In the genomic region with DNA sequence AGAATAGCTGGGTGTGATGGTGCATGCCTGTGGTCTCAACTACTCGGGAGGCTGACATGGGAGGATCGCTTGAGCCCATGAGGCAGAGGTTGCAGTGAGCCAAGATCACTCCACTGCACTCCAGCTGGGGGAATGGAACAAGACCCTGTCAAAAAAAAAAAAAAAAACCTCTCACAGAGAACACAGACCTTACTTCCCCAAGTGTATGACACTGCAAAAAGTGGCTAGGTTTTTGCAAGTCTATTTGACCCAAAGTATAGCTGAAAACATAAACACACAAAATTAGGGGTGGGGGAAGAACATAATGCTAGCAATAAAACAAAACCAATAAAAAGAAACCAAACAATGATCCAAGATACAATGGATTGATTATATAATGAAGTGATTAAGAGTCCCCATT, we compare ENCODE assay signal across 1 cellular context.
TF ChIP-seq lines count a peak whose summit lies in the region.

No MANE protein-coding gene starts in this region.

TF ChIP-seq in K562, 482 proteins besides CTCF, POLR2A, EP300 and RAD21 (continued from another document):
- TF ChIP-seq, protein P1, sequence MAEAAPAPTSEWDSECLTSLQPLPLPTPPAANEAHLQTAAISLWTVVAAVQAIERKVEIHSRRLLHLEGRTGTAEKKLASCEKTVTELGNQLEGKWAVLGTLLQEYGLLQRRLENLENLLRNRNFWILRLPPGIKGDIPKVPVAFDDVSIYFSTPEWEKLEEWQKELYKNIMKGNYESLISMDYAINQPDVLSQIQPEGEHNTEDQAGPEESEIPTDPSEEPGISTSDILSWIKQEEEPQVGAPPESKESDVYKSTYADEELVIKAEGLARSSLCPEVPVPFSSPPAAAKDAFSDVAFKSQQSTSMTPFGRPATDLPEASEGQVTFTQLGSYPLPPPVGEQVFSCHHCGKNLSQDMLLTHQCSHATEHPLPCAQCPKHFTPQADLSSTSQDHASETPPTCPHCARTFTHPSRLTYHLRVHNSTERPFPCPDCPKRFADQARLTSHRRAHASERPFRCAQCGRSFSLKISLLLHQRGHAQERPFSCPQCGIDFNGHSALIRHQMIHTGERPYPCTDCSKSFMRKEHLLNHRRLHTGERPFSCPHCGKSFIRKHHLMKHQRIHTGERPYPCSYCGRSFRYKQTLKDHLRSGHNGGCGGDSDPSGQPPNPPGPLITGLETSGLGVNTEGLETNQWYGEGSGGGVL (CRISPR knock-in tag; IDR thresholded peaks at IDR 0.05), result no peak
- TF ChIP-seq, protein P2, sequence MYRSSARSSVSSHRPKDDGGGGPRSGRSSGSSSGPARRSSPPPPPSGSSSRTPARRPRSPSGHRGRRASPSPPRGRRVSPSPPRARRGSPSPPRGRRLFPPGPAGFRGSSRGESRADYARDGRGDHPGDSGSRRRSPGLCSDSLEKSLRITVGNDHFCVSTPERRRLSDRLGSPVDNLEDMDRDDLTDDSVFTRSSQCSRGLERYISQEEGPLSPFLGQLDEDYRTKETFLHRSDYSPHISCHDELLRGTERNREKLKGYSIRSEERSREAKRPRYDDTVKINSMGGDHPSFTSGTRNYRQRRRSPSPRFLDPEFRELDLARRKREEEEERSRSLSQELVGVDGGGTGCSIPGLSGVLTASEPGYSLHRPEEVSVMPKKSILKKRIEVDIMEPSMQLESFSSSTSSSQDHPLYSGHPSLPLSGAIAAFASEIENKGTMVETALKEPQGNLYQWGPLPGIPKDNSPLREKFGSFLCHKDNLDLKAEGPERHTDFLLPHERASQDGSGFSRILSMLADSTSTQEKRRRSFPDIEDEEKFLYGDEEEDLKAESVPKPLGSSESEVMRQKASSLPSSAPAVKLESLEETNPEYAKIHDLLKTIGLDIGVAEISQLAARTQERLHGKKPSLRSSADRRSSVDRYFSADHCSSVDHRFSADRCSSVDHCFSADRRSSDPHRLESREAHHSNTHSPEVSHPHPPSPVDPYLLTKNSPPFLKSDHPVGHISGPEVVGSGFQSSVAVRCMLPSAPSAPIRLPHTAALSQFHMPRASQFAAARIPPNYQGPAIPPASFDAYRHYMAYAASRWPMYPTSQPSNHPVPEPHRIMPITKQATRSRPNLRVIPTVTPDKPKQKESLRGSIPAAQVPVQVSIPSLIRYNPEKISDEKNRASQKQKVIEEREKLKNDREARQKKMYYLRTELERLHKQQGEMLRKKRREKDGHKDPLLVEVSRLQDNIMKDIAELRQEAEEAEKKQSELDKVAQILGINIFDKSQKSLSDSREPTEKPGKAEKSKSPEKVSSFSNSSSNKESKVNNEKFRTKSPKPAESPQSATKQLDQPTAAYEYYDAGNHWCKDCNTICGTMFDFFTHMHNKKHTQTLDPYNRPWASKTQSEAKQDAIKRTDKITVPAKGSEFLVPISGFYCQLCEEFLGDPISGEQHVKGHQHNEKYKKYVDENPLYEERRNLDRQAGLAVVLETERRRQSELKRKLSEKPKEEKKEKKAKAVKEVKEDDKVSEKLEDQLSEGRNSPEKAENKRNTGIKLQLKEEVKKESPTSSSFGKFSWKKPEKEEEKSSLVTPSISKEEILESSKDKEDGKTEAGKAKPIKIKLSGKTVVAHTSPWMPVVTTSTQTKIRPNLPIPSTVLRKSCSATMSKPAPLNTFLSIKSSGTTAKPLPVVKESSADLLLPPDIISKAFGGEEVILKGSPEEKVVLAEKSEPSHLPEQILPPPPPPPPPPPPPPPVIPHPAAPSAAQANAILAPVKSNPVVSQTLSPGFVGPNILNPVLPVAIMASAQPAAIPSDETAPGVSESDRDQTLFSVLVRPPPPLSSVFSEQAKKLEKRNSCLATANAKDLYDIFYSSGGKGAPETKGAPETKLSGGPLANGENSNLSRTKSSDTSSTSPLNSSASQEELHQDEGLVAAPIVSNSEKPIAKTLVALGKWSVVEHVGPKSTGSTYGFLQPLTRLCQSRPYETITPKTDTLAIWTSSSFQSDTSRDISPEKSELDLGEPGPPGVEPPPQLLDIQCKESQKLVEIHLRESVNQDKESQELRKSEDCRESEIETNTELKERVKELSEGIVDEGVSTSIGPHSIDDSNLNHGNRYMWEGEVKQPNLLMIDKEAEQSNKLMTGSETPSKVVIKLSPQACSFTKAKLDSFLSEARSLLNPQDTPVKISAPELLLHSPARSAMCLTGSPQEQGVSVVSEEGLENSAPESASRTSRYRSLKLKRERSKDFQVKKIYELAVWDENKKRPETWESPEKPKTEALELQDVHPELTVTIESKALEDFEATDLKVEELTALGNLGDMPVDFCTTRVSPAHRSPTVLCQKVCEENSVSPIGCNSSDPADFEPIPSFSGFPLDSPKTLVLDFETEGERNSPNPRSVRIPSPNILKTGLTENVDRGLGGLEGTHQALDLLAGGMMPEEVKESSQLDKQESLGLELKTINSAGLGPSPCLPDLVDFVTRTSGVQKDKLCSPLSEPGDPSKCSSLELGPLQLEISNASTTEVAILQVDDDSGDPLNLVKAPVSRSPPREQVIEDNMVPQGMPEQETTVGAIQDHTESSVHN (IDR thresholded peaks at IDR 0.05; ENCODE audit: borderline replicate concordance in 1 of 2, low read depth in 1 of 2), result no peak
- TF ChIP-seq ZNF121 (CRISPR knock-in tag; conservative IDR thresholded peaks at IDR 0.05) (0 out of 2 replicates have a peak, but pooled peaks have one; percentile 37), ZNF384 (IDR thresholded peaks at IDR 0.05; ENCODE audit: low read depth, low read length) (peak; percentile 82), ZNF316 (IDR thresholded peaks at IDR 0.05) (peak; percentile 77), C11orf30 (IDR thresholded peaks at IDR 0.05; ENCODE audit: low read depth) (peak; percentile 73), EGR1 (conservative IDR thresholded peaks at IDR 0.05) (no peak), SMARCE1 (IDR thresholded peaks at IDR 0.05) (0 out of 2 replicates have a peak, but pooled peaks have one; percentile 29), SMARCA4 (IDR thresholded peaks at IDR 0.05) (no peak), CHCHD3 (CRISPR knock-in tag; IDR thresholded peaks at IDR 0.05) (no peak), ZNF584 (CRISPR knock-in tag; IDR thresholded peaks at IDR 0.05; ENCODE audit: low read depth) (no peak), DPF2 (IDR thresholded peaks at IDR 0.05) (peak; percentile 54), NFE2 (IDR thresholded peaks at IDR 0.05; ENCODE audit: low read depth) (peak; percentile 90), ZNF354B (CRISPR knock-in tag; IDR thresholded peaks at IDR 0.05) (no peak)
